Comparison of ENCODE assay signal across 8 cellular contexts in genomic region chr17:7393613-7394451, GRCh38. TPM values are rescaled to one million over a fixed set of nuclear protein-coding genes. Genes with fewer than 3 reads are reported as not detected.
A peak's percentile ranks its signal among the peaks of the same experiment; 100 is the strongest.
DNase-seq lines count a peak whose midpoint lies in the region; ATAC-seq and TF ChIP-seq lines count a peak whose summit lies in the region.

No MANE protein-coding gene starts in this region.

- no peaks in the 10 kb centered on the region for H3K9me3 ChIP-seq in CD8-positive, alpha-beta memory T cell (ENCODE audit: low read length)
- H3K9me3 ChIP-seq in WERI-Rb-1 (ENCODE audit: severe bottlenecking) (no peaks in the 10 kb centered on the region), mononuclear cell (ENCODE audit: low read depth, low read length) (no peaks in the 10 kb centered on the region)

- peak overlapping the region; percentile 88 for H3K4me3 ChIP-seq in CD8-positive, alpha-beta memory T cell (ENCODE audit: low read length)
- H3K4me3 ChIP-seq in WERI-Rb-1 (ENCODE audit: low read depth, low read length) (peak overlapping the region; percentile 49), mononuclear cell (ENCODE audit: low read length) (peak overlapping the region; percentile 70)

- peaks cover 0 to 45% (median 3%) of the 10 kb centered on the region in 3 donors for H3K36me3 Mint-ChIP-seq in CD8-positive, alpha-beta memory T cell

- peak; percentile 37 for ATAC-seq in GM19463 (IDR thresholded peaks at IDR 0.05; ENCODE audit: unreplicated experiment)
- peak; percentile 72 for ATAC-seq in stimulated activated naive CD8-positive, alpha-beta T cell treated with anti-CD3 and anti-CD28 coated beads, Interleukin-15, amount 100 ng/mL, for 72 hours

- peaks cover 35% of the 10 kb centered on the region for H3K4me1 ChIP-seq in CD8-positive, alpha-beta memory T cell (ENCODE audit: insufficient read depth, low read length)
- peaks cover 24% of the 10 kb centered on the region for H3K4me1 ChIP-seq in mononuclear cell (ENCODE audit: insufficient read depth, low read length)

- TF ChIP-seq CTCF in WERI-Rb-1 (IDR thresholded peaks at IDR 0.05; ENCODE audit: low read depth, low read length) = peak; percentile 10; the same call in 1 of the 2 replicates

- peak overlapping the region; percentile 80 for H3K27ac ChIP-seq in CD8-positive, alpha-beta memory T cell (ENCODE audit: low read depth, low read length)
- H3K27ac ChIP-seq in WERI-Rb-1 = peak overlapping the region; percentile 75

- POLR2A ChIA-PET in CD8-positive, alpha-beta memory T cell (lab: Charles Lee) = interaction anchor here (0.6 to 1.8 kb wide), 6 partner anchors 9 to 92 kb away, joined by 3 to 12 read pairs (median 4); partner anchors contain the start of genes TMEM102, TMEM256 and ZBTB4

- H3K27ac Mint-ChIP-seq in CD8-positive, alpha-beta memory T cell = peak overlapping the region; percentile 90 to 98 (median 96)
- peak overlapping the region; percentile 80 to 96 for H3K27ac Mint-ChIP-seq in stimulated activated naive CD8-positive, alpha-beta T cell treated with anti-CD3 and anti-CD28 coated beads, Interleukin-15, amount 100 ng/mL, for 72 hours

- peaks cover 22 to 46% (median 27%) of the 10 kb centered on the region in 3 donors for H3K4me1 Mint-ChIP-seq in CD8-positive, alpha-beta memory T cell
- H3K4me1 Mint-ChIP-seq in stimulated activated naive CD8-positive, alpha-beta T cell treated with anti-CD3 and anti-CD28 coated beads, Interleukin-15, amount 100 ng/mL, for 72 hours = peaks cover 49% of the 10 kb centered on the region

- peak overlapping the region; percentile 91 to 99 (median 95) for H3K4me3 Mint-ChIP-seq in CD8-positive, alpha-beta memory T cell
- H3K4me3 Mint-ChIP-seq in stimulated activated naive CD8-positive, alpha-beta T cell treated with anti-CD3 and anti-CD28 coated beads, Interleukin-15, amount 100 ng/mL, for 72 hours = peak overlapping the region; percentile 89 to 92

- CTCF ChIA-PET in CD8-positive, alpha-beta memory T cell (lab: Charles Lee) = interaction anchor here (1.1 to 1.3 kb wide), 2 partner anchors 9 kb away, joined by 3 to 8 read pairs; no protein-coding TSS in a partner anchor

- H3K27me3 ChIP-seq in CD8-positive, alpha-beta memory T cell (ENCODE audit: insufficient read depth, low read length, poor library complexity, severe bottlenecking) = no peaks in the 10 kb centered on the region
- H3K27me3 ChIP-seq in WERI-Rb-1 (ENCODE audit: insufficient read depth, low read depth, severe bottlenecking) = no peaks in the 10 kb centered on the region
- H3K27me3 ChIP-seq in mononuclear cell (ENCODE audit: insufficient read depth, low read length) = no peaks in the 10 kb centered on the region

- H3K27me3 Mint-ChIP-seq in CD8-positive, alpha-beta memory T cell = no peaks in the 10 kb centered on the region
- no peaks in the 10 kb centered on the region for H3K27me3 Mint-ChIP-seq in stimulated activated naive CD8-positive, alpha-beta T cell treated with anti-CD3 and anti-CD28 coated beads, Interleukin-15, amount 100 ng/mL, for 72 hours

- H3K36me3 ChIP-seq in CD8-positive, alpha-beta memory T cell (ENCODE audit: insufficient read depth, low read length) = peaks cover 32% of the 10 kb centered on the region
- H3K36me3 ChIP-seq in WERI-Rb-1 = peaks cover 17% of the 10 kb centered on the region

- DNase-seq in CD8-positive, alpha-beta memory T cell = peak; percentile 61 to 82 (median 75)
- DNase-seq in HT1080 (ENCODE audit: low read depth) (peak; percentile 23), WERI-Rb-1 (peak; percentile 61), dermis blood vessel endothelial cell (peak; percentile 30), SKM-1 treated with dmso at 0.1 percent for 144 hours (lab: John Stamatoyannopoulos, UW; ENCODE audit: unreplicated experiment) (no peak)
- DNase-seq in stimulated activated naive CD8-positive, alpha-beta T cell treated with anti-CD3 and anti-CD28 coated beads, Interleukin-15, amount 100 ng/mL, for 72 hours = peak; percentile 35 to 69

- no peaks in the 10 kb centered on the region for H3K9me3 Mint-ChIP-seq in CD8-positive, alpha-beta memory T cell
- no peaks in the 10 kb centered on the region for H3K9me3 Mint-ChIP-seq in stimulated activated naive CD8-positive, alpha-beta T cell treated with anti-CD3 and anti-CD28 coated beads, Interleukin-15, amount 100 ng/mL, for 72 hours

RNA-seq across cellular contexts. Expression of gene PLSCR3, which starts 0.5 kb away (rescaled TPM):
- total RNA-seq in CD8-positive, alpha-beta memory T cell = 10 to 100 TPM; 79.1 to 81.6 TPM
- 152 TPM for polyA plus RNA-seq in CD8-positive, alpha-beta memory T cell
- total RNA-seq in HT1080 (2014; rRNA removed; shearing (Covaris generic)) = 31.7 and 36.7 TPM in 2 replicates
- polyA plus RNA-seq in HT1080 (2015; cell fraction: cytosol; rRNA removed) = 78.2 and 86.6 TPM in 2 replicates
- polyA plus RNA-seq in HT1080 (2015; cell fraction: nucleus; rRNA removed) = 52.2 and 59.3 TPM in 2 replicates
- 21.3 and 34.1 TPM in 2 replicates for total RNA-seq in dermis blood vessel endothelial cell
- 21.6 TPM for total RNA-seq in mononuclear cell

RNA-seq across cellular contexts. Expression of gene TMEM256, which starts 10.1 kb away (rescaled TPM):
- total RNA-seq in CD8-positive, alpha-beta memory T cell = 10 to 100 TPM; 45.4 to 51.4 TPM
- 62.4 TPM for polyA plus RNA-seq in CD8-positive, alpha-beta memory T cell
- total RNA-seq in HT1080 (2014; rRNA removed; shearing (Covaris generic)) = 54.1 and 72.6 TPM in 2 replicates
- 78.2 and 105 TPM in 2 replicates for polyA plus RNA-seq in HT1080 (2015; cell fraction: cytosol; rRNA removed)
- 27.9 and 28.5 TPM in 2 replicates for polyA plus RNA-seq in HT1080 (2015; cell fraction: nucleus; rRNA removed)
- total RNA-seq in dermis blood vessel endothelial cell = 59.2 and 112 TPM in 2 replicates
- total RNA-seq in mononuclear cell = 41.1 TPM

RNA-seq across cellular contexts. Expression of gene TNK1, which starts 12.9 kb away (rescaled TPM):
- 1 to 10 TPM; 4.4 to 5.8 TPM for total RNA-seq in CD8-positive, alpha-beta memory T cell
- 3.1 TPM for polyA plus RNA-seq in CD8-positive, alpha-beta memory T cell
- 0.24 TPM in 1 of 2 replicates, not detected in the other for total RNA-seq in HT1080 (2014; rRNA removed; shearing (Covaris generic))
- 0.43 and 0.59 TPM in 2 replicates for polyA plus RNA-seq in HT1080 (2015; cell fraction: cytosol; rRNA removed)
- polyA plus RNA-seq in HT1080 (2015; cell fraction: nucleus; rRNA removed) = 0.81 and 1.1 TPM in 2 replicates
- total RNA-seq in dermis blood vessel endothelial cell (2.2 and 3.6 TPM in 2 replicates), mononuclear cell (5.5 TPM)

RNA-seq across cellular contexts. Expression of gene NLGN2, which starts 13.8 kb away (rescaled TPM):
- 1 to 10 TPM; 5.6 to 6.6 TPM for total RNA-seq in CD8-positive, alpha-beta memory T cell
- polyA plus RNA-seq in CD8-positive, alpha-beta memory T cell = 0.06 TPM
- total RNA-seq in HT1080 (2014; rRNA removed; shearing (Covaris generic)) = 6.1 and 7.4 TPM in 2 replicates
- 15.0 and 18.8 TPM in 2 replicates for polyA plus RNA-seq in HT1080 (2015; cell fraction: cytosol; rRNA removed)
- polyA plus RNA-seq in HT1080 (2015; cell fraction: nucleus; rRNA removed) = 49.6 and 59.9 TPM in 2 replicates
- 2.7 and 5.5 TPM in 2 replicates for total RNA-seq in dermis blood vessel endothelial cell
- total RNA-seq in mononuclear cell = 0.73 TPM

RNA-seq across cellular contexts. Expression of gene SPEM1, which starts 26.3 kb away (rescaled TPM):
- total RNA-seq in CD8-positive, alpha-beta memory T cell = not detected
- polyA plus RNA-seq in CD8-positive, alpha-beta memory T cell = not detected
- not detected in 2 replicates for total RNA-seq in HT1080 (2014; rRNA removed; shearing (Covaris generic))
- polyA plus RNA-seq in HT1080 (2015; cell fraction: cytosol; rRNA removed) = not detected in 2 replicates
- polyA plus RNA-seq in HT1080 (2015; cell fraction: nucleus; rRNA removed) = not detected in 2 replicates
- total RNA-seq in dermis blood vessel endothelial cell (not detected in 2 replicates), mononuclear cell (not detected)
